In genomic region chr18:3998698-3999333, GRCh38 we compare ENCODE assay signal across 10 cellular contexts.
DNase-seq lines count a peak whose midpoint lies in the region; ATAC-seq, FAIRE-seq and TF ChIP-seq lines count a peak whose summit lies in the region.
"Had no signal": no experiment of that assay in that cellular context is flagged by ENCODE, and none has a peak within 500 bp of the region (broad histone marks: within the 10 kb centered on the region; RNA-seq: fewer than 3 reads in every experiment).

No MANE protein-coding gene starts in this region.

- peaks cover 6% of the 10 kb centered on the region for H3K27me3 Mint-ChIP-seq in Caco-2 (ENCODE audit: insufficient read depth, unreplicated experiment)

- no peak for TF ChIP-seq POLR2A in sigmoid colon (IDR thresholded peaks at IDR 0.05)
- TF ChIP-seq POLR2A in GM12891 (IDR thresholded peaks at IDR 0.05; ENCODE audit: low read depth, low read length): no peak

- CTCF ChIA-PET in Caco-2 (lab: Charles Lee): interaction anchor here (0.9 to 1.3 kb wide), 2 partner anchors 228 to 716 kb away, joined by 3 to 6 read pairs; no protein-coding TSS in a partner anchor

- TF ChIP-seq EP300 in sigmoid colon (IDR thresholded peaks at IDR 0.05): no peak

- no peak overlapping the region for H2AFZ ChIP-seq in fibroblast of lung (ENCODE audit: low read length)

- H3K27ac Mint-ChIP-seq in Caco-2 (ENCODE audit: unreplicated experiment): no peak overlapping the region
- H3K27ac Mint-ChIP-seq: naive thymus-derived CD4-positive, alpha-beta T cell had no signal

- ATAC-seq in HG02610 (IDR thresholded peaks at IDR 0.05; ENCODE audit: unreplicated experiment) (no peak), HG02678 (IDR thresholded peaks at IDR 0.05; ENCODE audit: unreplicated experiment) (no peak)
- ATAC-seq: naive thymus-derived CD4-positive, alpha-beta T cell had no signal

- WGBS in sigmoid colon, 2 donors: 16 to 18% methylated on average over 4 of the region's 4 CpGs

- H3K27ac ChIP-seq in fibroblast of lung (ENCODE audit: insufficient read depth, low read length): no peak overlapping the region
- H3K27ac ChIP-seq in sigmoid colon: no peak overlapping the region
- H3K27ac ChIP-seq: SJSA1 had no signal

- intact Hi-C loops in Caco-2 (cut with micrococcal nuclease; ENCODE audit: unreplicated experiment): loop anchor here (1.0 to 2.0 kb wide), 3 partner anchors 69 to 228 kb away; no protein-coding TSS in a partner anchor
- intact Hi-C loops in sigmoid colon (cut with DNase I): loop anchor here (10.0 kb wide), 1 partner anchor 294 kb away; no protein-coding TSS in a partner anchor

- POLR2A ChIA-PET in Caco-2 (lab: Charles Lee): no interaction called here

- H3K9me3 ChIP-seq in Caco-2: no peaks in the 10 kb centered on the region
- H3K9me3 ChIP-seq in fibroblast of lung (ENCODE audit: control insufficient read depth, insufficient read depth, low read depth, low read length): no peaks in the 10 kb centered on the region
- H3K9me3 ChIP-seq in sigmoid colon: no peaks in the 10 kb centered on the region
- H3K9me3 ChIP-seq: SJSA1 had no signal

- no peaks in the 10 kb centered on the region for H3K9me3 Mint-ChIP-seq in Caco-2 (ENCODE audit: unreplicated experiment)
- H3K9me3 Mint-ChIP-seq: naive thymus-derived CD4-positive, alpha-beta T cell had no signal

- H3K4me3 Mint-ChIP-seq in Caco-2 (ENCODE audit: unreplicated experiment): no peak overlapping the region
- H3K4me3 Mint-ChIP-seq: naive thymus-derived CD4-positive, alpha-beta T cell had no signal

- H3K36me3 ChIP-seq in Caco-2 (ENCODE audit: control insufficient read depth, insufficient read depth, low read length) (no peaks in the 10 kb centered on the region), fibroblast of lung (ENCODE audit: control insufficient read depth, insufficient read depth, low read length) (no peaks in the 10 kb centered on the region), sigmoid colon (no peaks in the 10 kb centered on the region)
- H3K36me3 ChIP-seq: SJSA1 had no signal

- H4K20me1 ChIP-seq in fibroblast of lung (ENCODE audit: control insufficient read depth, extremely low read depth, insufficient read depth, low read length): no peaks in the 10 kb centered on the region

- BruUV-seq in Caco-2 (replicated peaks; lab: Mats Ljungman, UMichigan): no TSS peak

- H3K4me3 ChIP-seq in Caco-2 (ENCODE audit: low read depth, low read length) (no peak overlapping the region), fibroblast of lung (replicated peaks in 1 of 4; ENCODE audit: control extremely low read depth in 1 of 4, insufficient read depth in 1 of 4, low read depth in 3 of 4, low read length in 4 of 4) (no peak overlapping the region), sigmoid colon (no peak overlapping the region)
- H3K4me3 ChIP-seq: SJSA1 had no signal

- TF ChIP-seq CTCF in Caco-2 (IDR thresholded peaks at IDR 0.05; ENCODE audit: insufficient read depth in 1 of 2, low read depth in 1 of 2, low read length in 1 of 2, severe bottlenecking in 1 of 2, unreplicated experiment in 1 of 2) (peak; percentile 66 to 70), fibroblast of lung (conservative IDR thresholded peaks at IDR 0.05 in 1 of 2, IDR thresholded peaks at IDR 0.05 in 1 of 2; ENCODE audit: low read depth in 1 of 2, low read length in 2 of 2) (peak; percentile 84 to 87), sigmoid colon (IDR thresholded peaks at IDR 0.05) (peak; percentile 18 to 54 (median 30))

- no peaks in the 10 kb centered on the region for H3K79me2 ChIP-seq in fibroblast of lung (ENCODE audit: control insufficient read depth, insufficient read depth, low read length)

- no peaks in the 10 kb centered on the region for H3K4me1 Mint-ChIP-seq in Caco-2 (ENCODE audit: low read depth, unreplicated experiment)

- no peaks in the 10 kb centered on the region for H3K4me1 ChIP-seq in Caco-2
- H3K4me1 ChIP-seq in fibroblast of lung (ENCODE audit: control insufficient read depth, extremely low read depth, insufficient read depth, low read length): peaks cover 2% of the 10 kb centered on the region
- no peaks in the 10 kb centered on the region for H3K4me1 ChIP-seq in sigmoid colon
- H3K4me1 ChIP-seq: SJSA1 had no signal

- no peak overlapping the region for H3K9ac ChIP-seq in fibroblast of lung (ENCODE audit: insufficient read depth, low read length)

- H3K4me2 ChIP-seq in fibroblast of lung (ENCODE audit: extremely low read depth, insufficient read depth, low read length): peak overlapping the region; percentile 23

- H3K27me3 ChIP-seq in Caco-2 (replicated peaks; ENCODE audit: control insufficient read depth, insufficient read depth, low read length) (no peaks in the 10 kb centered on the region; the same call in 1 of the 2 replicates), fibroblast of lung (ENCODE audit: control insufficient read depth, insufficient read depth, low read length) (no peaks in the 10 kb centered on the region), sigmoid colon (no peaks in the 10 kb centered on the region)

- DNase-seq in Caco-2 (peak in 1 of 2 experiments; percentile 38), H4 (ENCODE audit: low spot score) (peak; percentile 55), RKO (ENCODE audit: low spot score) (peak; percentile 59), fibroblast of lung (ENCODE audit: low read depth in 2 of 2) (peak; percentile 45 to 80), sigmoid colon (no peak), GM12891 (ENCODE audit: insufficient read length, low spot score) (no peak)

- no peak for FAIRE-seq in GM12891 (lab: Jason Lieb, UNC)

- H3K36me3 Mint-ChIP-seq in Caco-2 (ENCODE audit: insufficient read depth, unreplicated experiment): no peaks in the 10 kb centered on the region
- H3K36me3 Mint-ChIP-seq: naive thymus-derived CD4-positive, alpha-beta T cell had no signal

TF ChIP-seq in GM12891, 5 proteins besides CTCF, POLR2A, EP300 and RAD21:
- no peak for TF ChIP-seq POU2F2 (IDR thresholded peaks at IDR 0.05; ENCODE audit: low read depth, low read length)
- TF ChIP-seq PAX5 (IDR thresholded peaks at IDR 0.05; ENCODE audit: insufficient read depth, low read length, severe bottlenecking): no peak
TF ChIP-seq in GM12891: peak in this region for 0.

Comparison
In these comparisons a context has a peak if more than half of its experiments do, and no peak if none do; other contexts are left out.
1. DNase-seq: peak in H4 (single experiment), RKO (single experiment) and fibroblast of lung (2 of 2); none in sigmoid colon (single experiment) and GM12891 (single experiment).
2. CTCF ChIP-seq: peak in every context shown above with its lines; median percentile 86 in fibroblast of lung; 68 in Caco-2; 30 in sigmoid colon.